ENCODE assay signal across 8 cellular contexts in genomic region chr16:17194190-17194780, GRCh38.
DNase-seq lines count a peak whose midpoint lies in the region; ATAC-seq and TF ChIP-seq lines count a peak whose summit lies in the region.

No MANE protein-coding gene starts in this region.

- H3K36me3 Mint-ChIP-seq in activated T-helper 1 cell treated with anti-CD3 and anti-CD28 coated beads, Interleukin-12 subunit alpha, Interleukin-12 subunit beta, Interleukin-2, Interleukin-4 antibody, amounts not matched to agents 30 ng/mL and 10 ng/mL and 1 ng/mL, durations not matched to agents 14 hours and 24 hours and 36 hours (ENCODE audit: low read depth) = peaks cover 32% of the 10 kb centered on the region

- H3K27ac Mint-ChIP-seq in activated T-helper 1 cell treated with anti-CD3 and anti-CD28 coated beads, Interleukin-12 subunit alpha, Interleukin-12 subunit beta, Interleukin-2, Interleukin-4 antibody, amounts not matched to agents 30 ng/mL and 10 ng/mL and 1 ng/mL, durations not matched to agents 14 hours and 24 hours and 36 hours = no peak overlapping the region

- no peak overlapping the region for H3K9ac ChIP-seq in NT2/D1 (ENCODE audit: insufficient read length, low read depth)

- no peak overlapping the region for H3K27ac ChIP-seq in gastrocnemius medialis

- H3K9me3 ChIP-seq in NT2/D1 (ENCODE audit: insufficient read depth, low read length) (no peaks in the 10 kb centered on the region), gastrocnemius medialis (no peaks in the 10 kb centered on the region)

- in situ Hi-C loops in gastrocnemius medialis (cut with MboI; ENCODE audit: low sequenced_read_pairs in 4 of 4) = loop anchor here in 1 of 4 donors (25.0 kb wide), 1 partner anchor 393 kb away; no protein-coding TSS in a partner anchor

- intact Hi-C loops in activated T-helper 1 cell treated with anti-CD3 and anti-CD28 coated beads, Interleukin-12 subunit alpha, Interleukin-12 subunit beta, Interleukin-2, Interleukin-4 antibody, amounts not matched to agents 30 ng/mL and 10 ng/mL and 1 ng/mL, durations not matched to agents 14 hours and 24 hours and 36 hours (cut with micrococcal nuclease) = loop anchor here (1.0 kb wide), 2 partner anchors 274 to 385 kb away; no protein-coding TSS in a partner anchor
- intact Hi-C loops in cardiac septum (cut with DNase I) = loop anchor here (10.0 kb wide), 1 partner anchor 271 kb away; no protein-coding TSS in a partner anchor
- intact Hi-C loops in gastrocnemius medialis (cut with DNase I; ENCODE audit: low total_unique reads) = loop anchor here (10.0 kb wide), 2 partner anchors 271 to 381 kb away; no protein-coding TSS in a partner anchor

- no peak for TF ChIP-seq POLR2A in gastrocnemius medialis (IDR thresholded peaks at IDR 0.05)

- H3K36me3 ChIP-seq in NT2/D1 (ENCODE audit: insufficient read depth, insufficient read length, low read length) = peaks cover 9% of the 10 kb centered on the region
- H3K36me3 ChIP-seq in gastrocnemius medialis = no peaks in the 10 kb centered on the region

- H3K4me1 Mint-ChIP-seq in activated T-helper 1 cell treated with anti-CD3 and anti-CD28 coated beads, Interleukin-12 subunit alpha, Interleukin-12 subunit beta, Interleukin-2, Interleukin-4 antibody, amounts not matched to agents 30 ng/mL and 10 ng/mL and 1 ng/mL, durations not matched to agents 14 hours and 24 hours and 36 hours (ENCODE audit: low read depth) = peaks cover 4% of the 10 kb centered on the region

- TF ChIP-seq CTCF in GM10266 (IDR thresholded peaks at IDR 0.05; ENCODE audit: control insufficient read depth, insufficient read depth, low read depth, missing control alignments) = peak; percentile 77
- peak in 4 of 5 experiments; percentile 28 to 62 (median 55) for TF ChIP-seq CTCF in gastrocnemius medialis (IDR thresholded peaks at IDR 0.05 in 4 of 5, conservative IDR thresholded peaks at IDR 0.05 in 1 of 5)

- H3K4me3 ChIP-seq in NT2/D1 (ENCODE audit: insufficient read length, low read depth) = no peak overlapping the region
- no peak overlapping the region for H3K4me3 ChIP-seq in gastrocnemius medialis

- H3K27me3 Mint-ChIP-seq in activated T-helper 1 cell treated with anti-CD3 and anti-CD28 coated beads, Interleukin-12 subunit alpha, Interleukin-12 subunit beta, Interleukin-2, Interleukin-4 antibody, amounts not matched to agents 30 ng/mL and 10 ng/mL and 1 ng/mL, durations not matched to agents 14 hours and 24 hours and 36 hours (ENCODE audit: insufficient read depth) = no peaks in the 10 kb centered on the region

- H3K4me1 ChIP-seq in NT2/D1 (ENCODE audit: insufficient read depth, insufficient read length) (peaks cover 3% of the 10 kb centered on the region), gastrocnemius medialis (no peaks in the 10 kb centered on the region)

- no peak overlapping the region for H3K4me3 Mint-ChIP-seq in activated T-helper 1 cell treated with anti-CD3 and anti-CD28 coated beads, Interleukin-12 subunit alpha, Interleukin-12 subunit beta, Interleukin-2, Interleukin-4 antibody, amounts not matched to agents 30 ng/mL and 10 ng/mL and 1 ng/mL, durations not matched to agents 14 hours and 24 hours and 36 hours

- no peak for ATAC-seq in gastrocnemius medialis
- ATAC-seq in GM18517 (IDR thresholded peaks at IDR 0.05; ENCODE audit: unreplicated experiment) = no peak
- ATAC-seq in GM18870 (IDR thresholded peaks at IDR 0.05; ENCODE audit: unreplicated experiment) = no peak

- H3K27me3 ChIP-seq in NT2/D1 (ENCODE audit: insufficient read depth, insufficient read length) (no peaks in the 10 kb centered on the region), gastrocnemius medialis (no peaks in the 10 kb centered on the region)

- DNase-seq in GM10266 (ENCODE audit: extremely low spot score) (peak; percentile 42), NT2/D1 (ENCODE audit: low read depth, low spot score) (peak; percentile 69), cardiac septum (ENCODE audit: low spot score) (peak; percentile 80), gastrocnemius medialis (peak; percentile 5 to 28), ureter (ENCODE audit: low spot score) (no peak)
- peak; percentile 18 for DNase-seq in activated T-helper 1 cell treated with anti-CD3 and anti-CD28 coated beads, Interleukin-12 subunit alpha, Interleukin-12 subunit beta, Interleukin-2, Interleukin-4 antibody, amounts not matched to agents 30 ng/mL and 10 ng/mL and 1 ng/mL, durations not matched to agents 14 hours and 24 hours and 36 hours (ENCODE audit: low spot score)

- H3K9me3 Mint-ChIP-seq in activated T-helper 1 cell treated with anti-CD3 and anti-CD28 coated beads, Interleukin-12 subunit alpha, Interleukin-12 subunit beta, Interleukin-2, Interleukin-4 antibody, amounts not matched to agents 30 ng/mL and 10 ng/mL and 1 ng/mL, durations not matched to agents 14 hours and 24 hours and 36 hours = peaks cover 8% of the 10 kb centered on the region
